In the genomic region with DNA sequence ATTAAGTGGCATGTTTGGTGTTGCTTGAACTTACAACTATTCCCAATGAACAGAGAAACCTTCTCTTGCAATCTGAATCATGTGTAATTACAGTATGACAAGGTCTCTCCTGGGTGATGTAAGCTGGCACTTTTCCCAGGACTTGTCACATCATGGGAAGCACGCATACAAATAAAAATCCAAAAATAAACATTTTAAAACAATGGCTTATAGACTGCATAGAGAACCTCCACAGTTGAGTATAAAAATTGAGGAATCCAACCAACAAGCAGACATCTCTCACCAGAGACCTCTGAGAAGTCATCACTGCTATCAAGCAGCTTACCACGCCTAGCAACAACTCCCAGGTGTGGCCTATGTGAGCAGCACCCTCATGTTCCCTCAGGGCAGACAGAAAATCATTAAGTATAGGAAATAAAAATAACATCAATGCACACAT, we compare ENCODE assay signal across 10 cellular contexts. TPM values are rescaled to one million over a fixed set of nuclear protein-coding genes. Genes with fewer than 3 reads are reported as not detected.
DNase-seq lines count a peak whose midpoint lies in the region; TF ChIP-seq lines count a peak whose summit lies in the region.
"Had no signal": no experiment of that assay in that cellular context is flagged by ENCODE, and none has a peak within 500 bp of the region (broad histone marks: within the 10 kb centered on the region; RNA-seq: fewer than 3 reads in every experiment).

No MANE protein-coding gene starts in this region.

- H4K20me1 ChIP-seq in hepatocyte (ENCODE audit: insufficient read depth, poor library complexity, severe bottlenecking) = no peaks in the 10 kb centered on the region

- H3K79me2 ChIP-seq in ACC112 (ENCODE audit: control insufficient read depth, insufficient read depth, low read length, unreplicated experiment) (peaks cover 26% of the 10 kb centered on the region), hepatocyte (peaks cover 82% of the 10 kb centered on the region)

- H3K4me3 ChIP-seq in ACC112 (ENCODE audit: low read depth, low read length) (no peak overlapping the region), hepatocyte (no peak overlapping the region), neuronal stem cell (ENCODE audit: low read length in 2 of 2) (no peak overlapping the region)

- H3K14ac ChIP-seq in neuronal stem cell (ENCODE audit: low read length) = no peak overlapping the region

- peaks cover 31% of the 10 kb centered on the region for H3K4me1 ChIP-seq in ACC112 (ENCODE audit: control insufficient read depth, insufficient read depth, low read length, unreplicated experiment)
- H3K4me1 ChIP-seq in hepatocyte (ENCODE audit: insufficient read depth) = peaks cover 3% of the 10 kb centered on the region
- H3K4me1 ChIP-seq in neuronal stem cell (ENCODE audit: control insufficient read depth in 2 of 2, insufficient read depth in 1 of 2, low read depth in 1 of 2, low read length in 2 of 2) = peaks cover 3 to 4% of the 10 kb centered on the region in 2 donors

- no peak for TF ChIP-seq CTCF in hepatocyte (IDR thresholded peaks at IDR 0.05; ENCODE audit: poor library complexity)

- peaks cover 8% of the 10 kb centered on the region for H3K79me1 ChIP-seq in neuronal stem cell (ENCODE audit: low read depth, low read length)

- no peak overlapping the region for H2BK120ac ChIP-seq in neuronal stem cell (ENCODE audit: low read depth, low read length)

- H3K4me2 ChIP-seq in hepatocyte = peak overlapping the region; percentile 96
- no peak overlapping the region for H3K4me2 ChIP-seq in neuronal stem cell (ENCODE audit: insufficient read depth, low read length, poor library complexity, severe bottlenecking)

- DNase-seq in HCEC 1CT (peak; percentile 73), hepatocyte (ENCODE audit: low spot score) (peak; percentile 20), KBM-7 (no peak), SW 1271 (lab: John Stamatoyannopoulos, UW) (no peak), middle frontal gyrus (ENCODE audit: extremely low spot score, low spot score) (no peak), neuronal stem cell (ENCODE audit: low spot score) (no peak)
- no peak for DNase-seq in T-helper 2 cell treated with Interferon-gamma antibody and Interleukin-4, amounts not matched to agents 5 μg/mL and 100 μg/mL, for 36 hours (ENCODE audit: low spot score)
- DNase-seq: activated naive CD4-positive, alpha-beta T cell treated with anti-CD3 and anti-CD28 coated beads, Interleukin-2, amount 50 U/mL, for 16 hours; stimulated activated naive CD4-positive, alpha-beta T cell treated with Interleukin-2 at 50 U/mL for 16 hours had no signal

- H2AK5ac ChIP-seq in neuronal stem cell (ENCODE audit: low read depth, low read length) = no peak overlapping the region

- H2BK12ac ChIP-seq in neuronal stem cell (ENCODE audit: low read length) = no peak overlapping the region

- no peaks in the 10 kb centered on the region for H3K27me3 ChIP-seq in ACC112 (ENCODE audit: insufficient read depth, low read length)
- no peaks in the 10 kb centered on the region for H3K27me3 ChIP-seq in hepatocyte
- peaks cover 0 to 19% (median under 1%) of the 10 kb centered on the region in 3 experiments for H3K27me3 ChIP-seq in neuronal stem cell (ENCODE audit: control insufficient read depth in 3 of 3, insufficient read depth in 3 of 3, low read depth in 1 of 3, low read length in 3 of 3)

- H3K9me2 ChIP-seq in hepatocyte (replicated peaks; ENCODE audit: insufficient read depth) = no peaks in the 10 kb centered on the region

- in situ Hi-C loops in KBM-7 (cut with MboI; ENCODE audit: low pct_unique_long_range_greater_than_20kb, low sequenced_read_pairs) = no loop called here

- no peak overlapping the region for H3K23ac ChIP-seq in neuronal stem cell (ENCODE audit: low read depth, low read length, poor library complexity)

- H2BK5ac ChIP-seq in neuronal stem cell (ENCODE audit: low read length) = no peak overlapping the region

- no peak overlapping the region for H4K91ac ChIP-seq in neuronal stem cell (ENCODE audit: low read depth, low read length, poor library complexity)

- 74% methylated on average over 2 of the region's 2 CpGs for WGBS in hepatocyte (ENCODE audit: low lambda C conversion rate, missing lambda C conversion rate)
- WGBS in neuronal stem cell (ENCODE audit: extremely low coverage in 2 of 2, insufficient read length in 2 of 2, insufficient replicate concordance in 1 of 2), 2 donors = no CpG with 5 or more reads among the region's 2 CpGs

- no peaks in the 10 kb centered on the region for H3K36me3 ChIP-seq in ACC112 (ENCODE audit: insufficient read depth, low read length)
- no peaks in the 10 kb centered on the region for H3K36me3 ChIP-seq in hepatocyte (replicated peaks; ENCODE audit: insufficient read depth, low read depth)
- no peaks in the 10 kb centered on the region for H3K36me3 ChIP-seq in neuronal stem cell (replicated peaks in 1 of 2; ENCODE audit: control insufficient read depth in 2 of 2, insufficient read depth in 2 of 2, low read length in 2 of 2)

- no peak overlapping the region for H3K4ac ChIP-seq in neuronal stem cell (ENCODE audit: low read length)

- H3K4me1 Mint-ChIP-seq in T-helper 2 cell treated with Interferon-gamma antibody and Interleukin-4, amounts not matched to agents 5 μg/mL and 100 μg/mL, for 36 hours (ENCODE audit: low read depth) = peaks cover 32% of the 10 kb centered on the region

- no peak overlapping the region for H4K8ac ChIP-seq in neuronal stem cell (ENCODE audit: low read depth, low read length)

- no peak overlapping the region for H2AFZ ChIP-seq in ACC112 (ENCODE audit: low read length, unreplicated experiment)
- no peak overlapping the region for H2AFZ ChIP-seq in hepatocyte
- H2AFZ ChIP-seq in neuronal stem cell (ENCODE audit: low read length) = no peak overlapping the region

- H3K18ac ChIP-seq in neuronal stem cell (ENCODE audit: low read length) = no peak overlapping the region

- H3K27me3 Mint-ChIP-seq in T-helper 2 cell treated with Interferon-gamma antibody and Interleukin-4, amounts not matched to agents 5 μg/mL and 100 μg/mL, for 36 hours (ENCODE audit: low read depth) = no peaks in the 10 kb centered on the region

- peaks cover 23% of the 10 kb centered on the region for H3K36me3 Mint-ChIP-seq in T-helper 2 cell treated with Interferon-gamma antibody and Interleukin-4, amounts not matched to agents 5 μg/mL and 100 μg/mL, for 36 hours (ENCODE audit: low read depth)

- H3K27ac ChIP-seq in ACC112 (ENCODE audit: low read depth, low read length) (peak overlapping the region; percentile 28; the same call in 1 of the 2 replicates), hepatocyte (no peak overlapping the region), neuronal stem cell (replicated peaks; ENCODE audit: low read length) (no peak overlapping the region)

- no peaks in the 10 kb centered on the region for H3K9me3 Mint-ChIP-seq in T-helper 2 cell treated with Interferon-gamma antibody and Interleukin-4, amounts not matched to agents 5 μg/mL and 100 μg/mL, for 36 hours

- H3K27ac Mint-ChIP-seq in T-helper 2 cell treated with Interferon-gamma antibody and Interleukin-4, amounts not matched to agents 5 μg/mL and 100 μg/mL, for 36 hours = no peak overlapping the region

- no peak overlapping the region for H2BK15ac ChIP-seq in neuronal stem cell (ENCODE audit: low read length)

- H3K9ac ChIP-seq in neuronal stem cell (ENCODE audit: low read depth, low read length, poor library complexity) = no peak overlapping the region

- H3K4me3 Mint-ChIP-seq in T-helper 2 cell treated with Interferon-gamma antibody and Interleukin-4, amounts not matched to agents 5 μg/mL and 100 μg/mL, for 36 hours = peak overlapping the region; percentile 39

- H3K9me3 ChIP-seq in hepatocyte (ENCODE audit: low read depth) = no peaks in the 10 kb centered on the region
- no peaks in the 10 kb centered on the region for H3K9me3 ChIP-seq in neuronal stem cell (replicated peaks in 1 of 2; ENCODE audit: control insufficient read depth in 2 of 2, insufficient read depth in 1 of 2, low read depth in 1 of 2, low read length in 2 of 2)

RNA-seq across cellular contexts. Expression of a gene that starts 3.9 kb away (rescaled TPM):
- total RNA-seq in hepatocyte = 38.3 and 39.2 TPM in 2 replicates
- polyA plus RNA-seq in hepatocyte = 13.6 and 13.7 TPM in 2 replicates
- 26.2 TPM for polyA plus RNA-seq in neuronal stem cell (2013, experiment 1 of 2)
- polyA plus RNA-seq in neuronal stem cell (2013, experiment 2 of 2) = 27.1 TPM

Comparison
In these comparisons a context has a peak if more than half of its experiments do, and no peak if none do; other contexts are left out.
1. DNase-seq: peak in HCEC 1CT (single experiment) and hepatocyte (single experiment); none in T-helper 2 cell treated with Interferon-gamma antibody and Interleukin-4, amounts not matched to agents 5 μg/mL and 100 μg/mL, for 36 hours (single experiment), KBM-7 (single experiment), SW 1271 (0 of 2), middle frontal gyrus (single experiment) and neuronal stem cell (single experiment).